Comparison of ENCODE assay signal across 23 cellular contexts in genomic region chr20:32130965-32131364, GRCh38.
"Had no signal": no experiment of that assay in that cellular context is flagged by ENCODE, and none has a peak within 500 bp of the region (broad histone marks: within the 10 kb centered on the region; RNA-seq: fewer than 3 reads in every experiment).

No MANE protein-coding gene starts in this region.

- DNase-seq: activated CD4-positive, alpha-beta T cell treated with anti-CD3 and anti-CD28 coated beads for 48 hours; activated CD4-positive, alpha-beta T cell treated with anti-CD3 and anti-CD28 coated beads, Interleukin-2, amount 50 U/mL, for 4 hours; activated CD4-positive, CD25-positive, alpha-beta regulatory T cell treated with anti-CD3 and anti-CD28 coated beads, Interleukin-2, amount 50 U/mL, for 72 hours; activated CD8-positive, alpha-beta memory T cell treated with anti-CD3 and anti-CD28 coated beads, Interleukin-2, amount 50 U/mL, for 48 hours; activated CD8-positive, alpha-beta T cell treated with anti-CD3 and anti-CD28 coated beads, Interleukin-2, amount 10 ng/mL, durations not matched to agents 7 days and 5 days; activated effector memory CD4-positive, alpha-beta T cell treated with Interleukin-2 at 50 U/mL for 16 hours; activated naive CD4-positive, alpha-beta T cell treated with Interleukin-2 at 50 U/mL for 16 hours; activated T-cell treated with anti-CD3 and anti-CD28 coated beads, Interleukin-2, amount 50 U/mL, for 1 hour; anterior cingulate cortex; MG63; NCI-H1105; NCI-H1436; NCI-H1694 treated with DMSO at 0.1 percent for 48 hours; NCI-H2029 treated with DMSO at 0.1 percent for 48 hours; NCI-H345; NCI-H510A; NCI-H526 treated with DMSO at 0.1 percent for 48 hours; PC-9; SHP77 treated with DMSO at 0.1 percent for 48 hours; T-helper 9 cell had no signal

- H3K4me3 ChIP-seq: MG63, PC-9 had no signal

- H3K4me3 Mint-ChIP-seq: activated CD8-positive, alpha-beta T cell treated with anti-CD3 and anti-CD28 coated beads, Interleukin-2, amount 10 ng/mL, durations not matched to agents 7 days and 5 days; T-helper 1 cell treated with Interleukin-12 subunit alpha and Interleukin-12 subunit beta and Interleukin-4 antibody, amounts not matched to agents 30 μg/mL and 1 μg/mL, for 36 hours; WTC11 had no signal

- H3K9me3 ChIP-seq: MG63 had no signal

- H3K27ac ChIP-seq: PC-9 had no signal

- H3K27me3 ChIP-seq: MG63 had no signal

- H3K9me3 Mint-ChIP-seq: activated naive CD4-positive, alpha-beta T cell treated with anti-CD3 and anti-CD28 coated beads, Interleukin-2, amount 50 U/mL, for 72 hours; T-helper 1 cell treated with Interleukin-12 subunit alpha and Interleukin-12 subunit beta and Interleukin-4 antibody, amounts not matched to agents 30 μg/mL and 1 μg/mL, for 36 hours; WTC11 had no signal

- H3K36me3 Mint-ChIP-seq: activated naive CD4-positive, alpha-beta T cell treated with anti-CD3 and anti-CD28 coated beads, Interleukin-2, amount 50 U/mL, for 72 hours had no signal

- ATAC-seq: activated CD8-positive, alpha-beta T cell treated with anti-CD3 and anti-CD28 coated beads, Interleukin-2, amount 10 ng/mL, durations not matched to agents 7 days and 5 days; activated naive CD4-positive, alpha-beta T cell treated with anti-CD3 and anti-CD28 coated beads, Interleukin-2, amount 50 U/mL, for 72 hours; WTC11 had no signal

- H3K27ac Mint-ChIP-seq: activated CD8-positive, alpha-beta T cell treated with anti-CD3 and anti-CD28 coated beads, Interleukin-2, amount 10 ng/mL, durations not matched to agents 7 days and 5 days; activated naive CD4-positive, alpha-beta T cell treated with anti-CD3 and anti-CD28 coated beads, Interleukin-2, amount 50 U/mL, for 72 hours; T-helper 1 cell treated with Interleukin-12 subunit alpha and Interleukin-12 subunit beta and Interleukin-4 antibody, amounts not matched to agents 30 μg/mL and 1 μg/mL, for 36 hours; WTC11 had no signal
